Comparison of ENCODE assay signal across 8 cellular contexts in genomic region chrX:118807151-118808017, GRCh38. TPM values are rescaled to one million over a fixed set of nuclear protein-coding genes. Genes with fewer than 3 reads are reported as not detected.
DNase-seq lines count a peak whose midpoint lies in the region; ATAC-seq and TF ChIP-seq lines count a peak whose summit lies in the region.

No MANE protein-coding gene starts in this region.

- no peaks in the 10 kb centered on the region for H3K79me2 ChIP-seq in OCI-LY7 (ENCODE audit: insufficient read depth, low read depth, low read length)

- no peaks in the 10 kb centered on the region for H3K4me1 ChIP-seq in OCI-LY7 (ENCODE audit: insufficient read depth, low read length, poor library complexity, severe bottlenecking)

- no TSS peak for BruUV-seq in OCI-LY7 (replicated peaks; lab: Mats Ljungman, UMichigan)

- no peaks in the 10 kb centered on the region for H3K27me3 ChIP-seq in GM06990 (replicated peaks; ENCODE audit: control insufficient read depth, insufficient read depth, low read length)

- H4K20me1 ChIP-seq in OCI-LY7 (ENCODE audit: insufficient read depth, low read length): no peaks in the 10 kb centered on the region

- H3K36me3 ChIP-seq in GM06990 (ENCODE audit: control insufficient read depth, insufficient read depth, low read length) (no peaks in the 10 kb centered on the region), OCI-LY7 (ENCODE audit: insufficient read depth, low read length) (no peaks in the 10 kb centered on the region)

- TF ChIP-seq CTCF in GM06990 (IDR thresholded peaks at IDR 0.05; ENCODE audit: insufficient read depth, low read length, poor library complexity, severe bottlenecking): peak; percentile 61
- peak; percentile 73 for TF ChIP-seq CTCF in OCI-LY7 (conservative IDR thresholded peaks at IDR 0.05; ENCODE audit: low read length)

- intact Hi-C loops in OCI-LY7 (cut with micrococcal nuclease; ENCODE audit: unreplicated experiment): loop anchor here (2.0 to 10.0 kb wide), 2 partner anchors 193 to 349 kb away; no protein-coding TSS in a partner anchor

- no peak overlapping the region for H3K27ac ChIP-seq in OCI-LY7 (ENCODE audit: low read depth, low read length, poor library complexity, severe bottlenecking)

- ATAC-seq in HG02642 (IDR thresholded peaks at IDR 0.05; ENCODE audit: poor library complexity, unreplicated experiment): no peak

- no peak overlapping the region for H3K4me2 ChIP-seq in OCI-LY7 (ENCODE audit: low read length)

- POLR2A ChIA-PET in OCI-LY7 (lab: Charles Lee): no interaction called here

- H3K9me3 ChIP-seq in OCI-LY7 (ENCODE audit: low read length): no peaks in the 10 kb centered on the region

- H2AFZ ChIP-seq in OCI-LY7 (ENCODE audit: low read length): no peak overlapping the region

- CTCF ChIA-PET in OCI-LY7 (lab: Charles Lee; ENCODE audit: unreplicated experiment): no interaction called here

- peak; percentile 9 for DNase-seq in GM06990 (ENCODE audit: extremely low read depth, insufficient read length)
- peak; percentile 12 for DNase-seq in HuH-7.5 (ENCODE audit: low spot score)
- DNase-seq in OCI-LY7 (ENCODE audit: low spot score): peak; percentile 39
- peak in 30 of 56 donors; percentile 0 to 50 (median 6) for DNase-seq in amygdala (lab: John Stamatoyannopoulos, UW)
- peak; percentile 24 to 42 for DNase-seq in hippocampal formation (lab: John Stamatoyannopoulos, UW)
- peak; percentile 20 for DNase-seq in stimulated activated CD4-positive, alpha-beta T cell treated with anti-CD3 and anti-CD28 coated beads, Interleukin-1b, Interleukin-23, amount 100 ng/mL, for 48 hours
- DNase-seq in NCI-H226: no peak

- no peaks in the 10 kb centered on the region for H3K9me2 ChIP-seq in OCI-LY7 (ENCODE audit: insufficient read depth, low read length)

- no peak overlapping the region for H3K4me3 ChIP-seq in GM06990 (replicated peaks; ENCODE audit: low read depth, low read length)
- H3K4me3 ChIP-seq in OCI-LY7 (ENCODE audit: low read depth, low read length, poor library complexity, severe bottlenecking): no peak overlapping the region

RNA-seq across cellular contexts. Expression of gene ZCCHC12, which starts 16.2 kb away (rescaled TPM):
- total RNA-seq in OCI-LY7 (2014; rRNA removed; shearing (Covaris generic)): not detected in 2 replicates
- total RNA-seq in OCI-LY7 (2022): not detected in 2 replicates
